ENCODE assay signal across 8 cellular contexts in the genomic region with DNA sequence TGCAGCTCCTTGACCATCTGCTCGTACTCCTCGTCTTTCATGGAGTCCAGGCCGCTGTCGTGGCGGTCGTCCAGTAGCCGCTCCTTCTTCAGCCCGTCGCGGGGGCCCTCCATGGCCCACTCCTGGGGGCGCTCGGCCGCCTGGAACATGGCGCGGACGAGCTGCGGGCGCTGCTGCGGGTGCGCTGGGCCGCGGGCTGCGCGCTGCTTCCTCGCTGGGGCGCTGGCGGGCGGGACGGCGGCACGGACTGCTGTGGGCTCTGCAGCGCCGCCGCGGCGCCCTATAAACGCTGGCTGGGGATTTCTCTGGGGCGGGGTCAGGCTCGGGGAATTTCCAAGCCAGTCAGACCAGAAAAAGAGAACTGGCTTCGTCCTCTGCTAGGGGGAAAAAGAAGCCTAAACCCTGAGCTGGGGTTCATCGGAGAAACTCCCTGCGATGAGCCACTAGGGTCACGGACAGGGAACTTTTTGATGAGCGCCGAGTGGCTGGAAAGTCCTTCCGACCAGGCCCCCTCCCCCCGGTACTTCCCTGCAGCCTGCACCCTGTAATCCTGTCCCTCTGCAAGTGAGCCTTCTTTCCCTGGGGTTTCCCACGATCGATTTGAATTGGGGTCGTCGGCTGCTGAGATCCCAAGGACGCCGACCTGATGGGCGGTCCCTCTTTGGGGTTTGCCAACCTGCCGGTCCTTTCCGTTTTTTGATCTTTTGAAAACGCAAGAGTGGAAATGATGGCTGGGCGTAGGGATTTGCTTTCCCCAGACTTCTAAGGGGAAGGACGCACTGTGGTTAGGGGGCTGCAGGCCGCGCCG. TPM values are rescaled to one million over a fixed set of nuclear protein-coding genes. Genes with fewer than 3 reads are reported as not detected.
DNase-seq lines count a peak whose midpoint lies in the region; ATAC-seq lines count a peak whose summit lies in the region.

A gene with protein sequence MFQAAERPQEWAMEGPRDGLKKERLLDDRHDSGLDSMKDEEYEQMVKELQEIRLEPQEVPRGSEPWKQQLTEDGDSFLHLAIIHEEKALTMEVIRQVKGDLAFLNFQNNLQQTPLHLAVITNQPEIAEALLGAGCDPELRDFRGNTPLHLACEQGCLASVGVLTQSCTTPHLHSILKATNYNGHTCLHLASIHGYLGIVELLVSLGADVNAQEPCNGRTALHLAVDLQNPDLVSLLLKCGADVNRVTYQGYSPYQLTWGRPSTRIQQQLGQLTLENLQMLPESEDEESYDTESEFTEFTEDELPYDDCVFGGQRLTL (minus strand): TSS at position 254 of the 808 bp plus-strand sequence. CDS start 105 bp downstream, at position 149.

- peak; percentile 93 for DNase-seq in Ammon's horn (ENCODE audit: low spot score)
- DNase-seq in NCI-H460 (ENCODE audit: extremely low read depth, low read depth), result peak; percentile 84
- peak; percentile 98 for DNase-seq in activated CD4-positive, CD25-positive, alpha-beta regulatory T cell treated with anti-CD3 and anti-CD28 coated beads, Interleukin-2, amount 50 U/mL, for 72 hours
- DNase-seq in cerebellar cortex (ENCODE audit: low spot score), result peak; percentile 83
- peak; percentile 78 for DNase-seq in kidney glomerular epithelial cell (lab: John Stamatoyannopoulos, UW)
- DNase-seq in stimulated activated CD4-positive, alpha-beta T cell treated with anti-CD3 and anti-CD28 coated beads, Interleukin-1b, Interleukin-23, amount 100 ng/mL, for 24 hours (ENCODE audit: low read depth in 4 of 4, low spot score in 1 of 4), result peak; percentile 80 to 94 (median 93)

- ATAC-seq in GM19035 (IDR thresholded peaks at IDR 0.05; ENCODE audit: unreplicated experiment), result peak; percentile 64
- ATAC-seq in HG03342 (IDR thresholded peaks at IDR 0.05; ENCODE audit: unreplicated experiment), result peak; percentile 57

RNA-seq across cellular contexts. Expression of the gene that starts here (rescaled TPM):
- total RNA-seq in NCI-H460 (2014; rRNA removed; shearing (Covaris generic)), result 63.3 and 66.4 TPM in 2 replicates
- polyA plus RNA-seq in NCI-H460 (2014; cell fraction: nucleus; rRNA removed), result 230 and 273 TPM in 2 replicates

Comparison
In these comparisons a context has a peak if more than half of its experiments do, and no peak if none do; other contexts are left out.
1. Peak in every context shown above with its lines: DNase-seq and ATAC-seq.